ENCODE assay signal across 8 cellular contexts in genomic region chr9:85941617-85941930, GRCh38. TPM values are rescaled to one million over a fixed set of nuclear protein-coding genes. Genes with fewer than 3 reads are reported as not detected.
DNase-seq lines count a peak whose midpoint lies in the region; ATAC-seq and TF ChIP-seq lines count a peak whose summit lies in the region.

No MANE protein-coding gene starts in this region.

- no peak for DNase-seq in AG04449 (ENCODE audit: low read depth, low spot score)
- DNase-seq in IMR-90 = no peak
- no peak for DNase-seq in chondrocyte (ENCODE audit: low spot score)
- DNase-seq in NCI-H2227 (lab: John Stamatoyannopoulos, UW; ENCODE audit: unreplicated experiment) = no peak
- DNase-seq in left colon = no peak

- H2BK120ac ChIP-seq in IMR-90 (ENCODE audit: low read depth, low read length) = no peak overlapping the region

- peaks cover 4% of the 10 kb centered on the region; the same call in 1 of the 2 replicates for H4K20me1 ChIP-seq in IMR-90 (ENCODE audit: insufficient read depth, low read length)

- H3K4me3 Mint-ChIP-seq in chondrocyte (ENCODE audit: unreplicated experiment) = peak overlapping the region; percentile 87

- peaks cover 6% of the 10 kb centered on the region for H3K4me1 Mint-ChIP-seq in chondrocyte (ENCODE audit: low read depth)

- peak overlapping the region; percentile 25 for H3K56ac ChIP-seq in IMR-90 (ENCODE audit: extremely low read depth, insufficient read depth, low read length)

- POLR2A ChIA-PET in AG04449 (lab: Yijun Ruan, JAX) = no interaction called here
- POLR2A ChIA-PET in IMR-90 (lab: Charles Lee; ENCODE audit: unreplicated experiment) = no interaction called here

- no TSS peak for BruUV-seq in IMR-90 (replicated peaks; lab: Mats Ljungman, UMichigan)

- H3K4me2 ChIP-seq in IMR-90 (ENCODE audit: low read depth, low read length) = peak overlapping the region; percentile 87

- ATAC-seq in IMR-90 (ENCODE audit: low read depth) = no peak
- no peak for ATAC-seq in left colon
- no peak for ATAC-seq in HG03196 (IDR thresholded peaks at IDR 0.05; ENCODE audit: unreplicated experiment)
- ATAC-seq in HG03175 (IDR thresholded peaks at IDR 0.05; ENCODE audit: unreplicated experiment) = no peak

- H3K14ac ChIP-seq in IMR-90 (replicated peaks; ENCODE audit: low read depth, low read length) = peak overlapping the region; percentile 87

- no peak for TF ChIP-seq CTCF in AG04449 (IDR thresholded peaks at IDR 0.05; ENCODE audit: insufficient read depth, low read length, missing control alignments)
- TF ChIP-seq CTCF in IMR-90 (conservative IDR thresholded peaks at IDR 0.05; ENCODE audit: low read depth, low read length) = no peak
- TF ChIP-seq CTCF in chondrocyte (IDR thresholded peaks at IDR 0.05) = no peak

- H3K4me1 ChIP-seq in IMR-90 (ENCODE audit: control insufficient read depth, insufficient read depth, low read length) = no peaks in the 10 kb centered on the region
- peaks cover 41% of the 10 kb centered on the region for H3K4me1 ChIP-seq in muscle layer of colon (ENCODE audit: insufficient read depth, low read length)

- CTCF ChIA-PET in AG04449 (lab: Yijun Ruan, JAX) = interaction anchor here (1.2 kb wide), 1 partner anchor 15 kb away, joined by 3 read pairs; no protein-coding TSS in a partner anchor
- CTCF ChIA-PET in IMR-90 (lab: Yijun Ruan, JAX) = no interaction called here

- peak overlapping the region; percentile 76 for H3K4ac ChIP-seq in IMR-90 (ENCODE audit: low read depth, low read length)

- H3K27me3 Mint-ChIP-seq in chondrocyte (ENCODE audit: low read depth) = no peaks in the 10 kb centered on the region

- peak overlapping the region; percentile 14 for H3K23ac ChIP-seq in IMR-90 (ENCODE audit: low read depth, low read length)

- H3K4me3 ChIP-seq in AG04449 (ENCODE audit: low read depth, low read length) = peak overlapping the region; percentile 79
- peak overlapping the region; percentile 83 for H3K4me3 ChIP-seq in IMR-90 (ENCODE audit: insufficient read depth, low read depth, low read length)
- H3K4me3 ChIP-seq in muscle layer of colon (ENCODE audit: low read depth in 1 of 2, low read length in 2 of 2) = peak overlapping the region; percentile 78 to 97

- TF ChIP-seq RAD21 in IMR-90 (IDR thresholded peaks at IDR 0.05; ENCODE audit: low read length) = no peak

- intact Hi-C loops in IMR-90 (cut with micrococcal nuclease) (loop anchor here (5.0 kb wide), 1 partner anchor 341 kb away; the partner anchor contains the start of gene ISCA1), left colon (cut with DNase I, micrococcal nuclease) (no loop called here)

- H2AK9ac ChIP-seq in IMR-90 (replicated peaks; ENCODE audit: low read depth, low read length, poor library complexity) = peak overlapping the region; percentile 91

- peak overlapping the region; percentile 78 for H3K27ac Mint-ChIP-seq in chondrocyte (ENCODE audit: unreplicated experiment)

- no peak overlapping the region for H2BK15ac ChIP-seq in IMR-90 (ENCODE audit: low read depth, low read length)

- in situ Hi-C loops in IMR-90 (cut with MboI; ENCODE audit: low sequenced_read_pairs) = no loop called here

- H3K9me3 ChIP-seq in IMR-90 (ENCODE audit: control insufficient read depth, insufficient read depth, low read length) (no peaks in the 10 kb centered on the region; the same call in 1 of the 2 replicates), muscle layer of colon (ENCODE audit: low read length) (no peaks in the 10 kb centered on the region)

- no peak overlapping the region for H2AK5ac ChIP-seq in IMR-90 (ENCODE audit: low read depth, low read length)

- H3K27me3 ChIP-seq in IMR-90 (ENCODE audit: control insufficient read depth, insufficient read depth, low read length) = no peaks in the 10 kb centered on the region
- H3K27me3 ChIP-seq in muscle layer of colon (ENCODE audit: control insufficient read depth in 1 of 2, insufficient read depth in 2 of 2, low read length in 2 of 2) = no peaks in the 10 kb centered on the region

- no peak overlapping the region; the same call in 1 of the 2 replicates for H4K5ac ChIP-seq in IMR-90 (ENCODE audit: low read depth, low read length)

- H2AFZ ChIP-seq in IMR-90 (replicated peaks; ENCODE audit: low read length, poor library complexity) = peak overlapping the region; percentile 99

- dilution Hi-C loops in IMR-90 (cut with HindIII; ENCODE audit: low sequenced_read_pairs, unreplicated experiment) = no loop called here

- TF ChIP-seq POLR2A in IMR-90 (IDR thresholded peaks at IDR 0.05; ENCODE audit: low read depth, low read length) = no peak

- peaks cover 2% of the 10 kb centered on the region for H3K9me3 Mint-ChIP-seq in chondrocyte (ENCODE audit: low read depth)

- no peak overlapping the region for H3K18ac ChIP-seq in IMR-90 (ENCODE audit: low read depth, low read length)

- H3K9me1 ChIP-seq in IMR-90 (ENCODE audit: insufficient read depth, low read length) = 0 out of 2 replicates have a peak, but pooled peaks cover 2% of the 10 kb centered on the region

- H3K36me3 Mint-ChIP-seq in chondrocyte (ENCODE audit: low read depth) = peaks cover 5% of the 10 kb centered on the region

- H3K79me1 ChIP-seq in IMR-90 (ENCODE audit: low read depth in 1 of 2, low read length in 2 of 2) = peaks cover 18 to 31% of the 10 kb centered on the region in 2 experiments

- H3K27ac ChIP-seq in IMR-90 (ENCODE audit: insufficient read depth, low read length) = peak overlapping the region; percentile 66
- peak overlapping the region; percentile 94 for H3K27ac ChIP-seq in muscle layer of colon (ENCODE audit: low read depth, low read length)

- H2BK20ac ChIP-seq in IMR-90 (ENCODE audit: low read depth, low read length) = no peak overlapping the region

- H4K8ac ChIP-seq in IMR-90 (ENCODE audit: low read depth in 2 of 2, low read length in 2 of 2) = peak overlapping the region in 1 of 2 experiments; percentile 75; a peak in 2 of 4 replicates

- H3K9ac ChIP-seq in IMR-90 (ENCODE audit: low read depth, low read length) (peak overlapping the region; percentile 67), muscle layer of colon (ENCODE audit: low read length) (peak overlapping the region; percentile 93)

- peak overlapping the region; percentile 87 for H2BK5ac ChIP-seq in IMR-90 (ENCODE audit: low read depth, low read length, poor library complexity, severe bottlenecking)

- H3K36me3 ChIP-seq in IMR-90 (ENCODE audit: control insufficient read depth, insufficient read depth, low read length) (peaks cover 7% of the 10 kb centered on the region; the same call in 1 of the 2 replicates), muscle layer of colon (ENCODE audit: insufficient read depth, low read length) (peaks cover 11% of the 10 kb centered on the region)

- H4K91ac ChIP-seq in IMR-90 (ENCODE audit: insufficient read depth, low read depth, low read length) = peak overlapping the region; percentile 76; the same call in 1 of the 2 replicates

- no CpG with 5 or more reads among the region's 15 CpGs for WGBS in IMR-90 (ENCODE audit: extremely low coverage in 2 of 2, insufficient read length in 1 of 2), 2 experiments

TF ChIP-seq in IMR-90, 13 proteins besides CTCF, POLR2A, EP300 and RAD21:
- TF ChIP-seq SMC3 (IDR thresholded peaks at IDR 0.05; ENCODE audit: low read depth, low read length) (no peak), ELK1 (IDR thresholded peaks at IDR 0.05; ENCODE audit: borderline replicate concordance, low read depth, low read length) (no peak), MAFK (IDR thresholded peaks at IDR 0.05; ENCODE audit: low read depth, low read length) (no peak), MAZ (IDR thresholded peaks at IDR 0.05; ENCODE audit: borderline replicate concordance, low read depth, low read length) (no peak), MXI1 (IDR thresholded peaks at IDR 0.05; ENCODE audit: borderline replicate concordance, low read depth, low read length) (no peak), NFE2L2 (IDR thresholded peaks at IDR 0.05; ENCODE audit: low read depth, low read length) (no peak), USF2 (IDR thresholded peaks at IDR 0.05; ENCODE audit: low read depth, low read length) (no peak), FOS (IDR thresholded peaks at IDR 0.05; ENCODE audit: low read depth, low read length) (no peak), CHD1 (IDR thresholded peaks at IDR 0.05; ENCODE audit: low read depth, low read length) (no peak), BHLHE40 (IDR thresholded peaks at IDR 0.05; ENCODE audit: low read depth, low read length) (no peak), CEBPB (IDR thresholded peaks at IDR 0.05; ENCODE audit: low read depth, low read length) (no peak), RFX5 (IDR thresholded peaks at IDR 0.05; ENCODE audit: low read depth, low read length) (no peak), RCOR1 (IDR thresholded peaks at IDR 0.05; ENCODE audit: insufficient replicate concordance, low read length) (no peak)
TF ChIP-seq in IMR-90: peak in this region for 0.

RNA-seq across cellular contexts. Expression of gene NAA35, which starts 0.6 kb away (rescaled TPM):
- 16.5 and 23.9 TPM in 2 replicates for total RNA-seq in IMR-90 (2012; rRNA removed)
- polyA plus RNA-seq in IMR-90 (2012; rRNA removed) = 11.3 and 13.1 TPM in 2 replicates
- polyA plus RNA-seq in IMR-90 (2012; cell fraction: cytosol; rRNA removed) = 2.6 and 5.3 TPM in 2 replicates
- polyA plus RNA-seq in IMR-90 (2012; cell fraction: nucleus; rRNA removed; ENCODE audit: low replicate concordance) = 2.2 and 17.5 TPM in 2 replicates
- 18.6 to 21.5 TPM (median 20.7 TPM) in 3 replicates for total RNA-seq in chondrocyte
- 10 to 100 TPM; 34.0 to 38.9 TPM for total RNA-seq in left colon
